In genomic region chr16:2212362-2213324, GRCh38 we compare ENCODE assay signal across 6 cellular contexts. TPM values are rescaled to one million over a fixed set of nuclear protein-coding genes. Genes with fewer than 3 reads are reported as not detected.
A peak's percentile ranks its signal among the peaks of the same experiment; 100 is the strongest.
DNase-seq lines count a peak whose midpoint lies in the region; ATAC-seq and TF ChIP-seq lines count a peak whose summit lies in the region.

No MANE protein-coding gene starts in this region.

- 84 to 88% methylated on average over 16 to 19 of the region's 19 CpGs for WGBS in mesodermal cell (ENCODE audit: insufficient coverage in 2 of 2), 2 experiments

- peak overlapping the region; percentile 98 for H3K4me3 ChIP-seq in GM12864 (ENCODE audit: low read depth, low read length)
- H3K4me3 ChIP-seq in mesodermal cell (ENCODE audit: extremely low read depth, insufficient read depth, low read length, poor library complexity, severe bottlenecking): peak overlapping the region; percentile 78

- ATAC-seq in HG03097 (IDR thresholded peaks at IDR 0.05; ENCODE audit: low FRiP score, unreplicated experiment): no peak

- H3K4me1 ChIP-seq in mesodermal cell (ENCODE audit: control insufficient read depth, insufficient read depth, low read length, poor library complexity, severe bottlenecking): peaks cover 18% of the 10 kb centered on the region

- H3K9me3 ChIP-seq in mesodermal cell (ENCODE audit: control insufficient read depth, low read length): no peaks in the 10 kb centered on the region

- no peak for TF ChIP-seq CTCF in GM12864 (IDR thresholded peaks at IDR 0.05; ENCODE audit: low read depth, low read length, missing control alignments)
- no peak for TF ChIP-seq CTCF in VCaP (conservative IDR thresholded peaks at IDR 0.05)

- peak overlapping the region; percentile 75 for H3K27ac ChIP-seq in VCaP
- H3K27ac ChIP-seq in mesodermal cell (ENCODE audit: low read depth, low read length, severe bottlenecking): no peak overlapping the region

- peaks cover 45% of the 10 kb centered on the region for H3K36me3 ChIP-seq in mesodermal cell (ENCODE audit: control insufficient read depth, insufficient read depth, low read length)

- DNase-seq in GM12864 (ENCODE audit: low read depth) (no peak), NCI-H524 treated with DMSO at 0.1 percent for 48 hours (lab: John Stamatoyannopoulos, UW) (no peak), AG20443 (ENCODE audit: low spot score) (no peak)

RNA-seq across cellular contexts. Expression of gene BRICD5, which starts 2.0 kb away (rescaled TPM):
- polyA plus RNA-seq in mesodermal cell (2013, experiment 1 of 2): 12.2 TPM
- 11.9 TPM for polyA plus RNA-seq in mesodermal cell (2013, experiment 2 of 2)

RNA-seq across cellular contexts. Expression of gene PGP, which starts 2.0 kb away (rescaled TPM):
- polyA plus RNA-seq in mesodermal cell (2013, experiment 1 of 2): 27.5 TPM
- 27.1 TPM for polyA plus RNA-seq in mesodermal cell (2013, experiment 2 of 2)

RNA-seq across cellular contexts. Expression of gene MLST8, which starts 7.4 kb away (rescaled TPM):
- 50.6 TPM for polyA plus RNA-seq in mesodermal cell (2013, experiment 1 of 2)
- 45.8 TPM for polyA plus RNA-seq in mesodermal cell (2013, experiment 2 of 2)

RNA-seq across cellular contexts. Expression of gene E4F1, which starts 10.7 kb away (rescaled TPM):
- 23.1 TPM for polyA plus RNA-seq in mesodermal cell (2013, experiment 1 of 2)
- polyA plus RNA-seq in mesodermal cell (2013, experiment 2 of 2): 19.1 TPM

RNA-seq across cellular contexts. Expression of gene CASKIN1, which starts 16.2 kb away (rescaled TPM):
- 1.9 TPM for polyA plus RNA-seq in mesodermal cell (2013, experiment 1 of 2)
- polyA plus RNA-seq in mesodermal cell (2013, experiment 2 of 2): 1.8 TPM
